Comparison of ENCODE assay signal across 23 cellular contexts in genomic region chr3:4460334-4460733, GRCh38.
"Had no signal": no experiment of that assay in that cellular context is flagged by ENCODE, and none has a peak within 500 bp of the region (broad histone marks: within the 10 kb centered on the region; RNA-seq: fewer than 3 reads in every experiment).

No MANE protein-coding gene starts in this region.

- FAIRE-seq: islet of Langerhans, kidney had no signal

- H3K4me1 Mint-ChIP-seq: mesothelial cell of epicardium had no signal

- H3K27ac Mint-ChIP-seq: mesothelial cell of epicardium, naive B cell, natural killer cell, neural progenitor cell had no signal

- H3K4me3 Mint-ChIP-seq: immature natural killer cell; mesothelial cell of epicardium; naive B cell; natural killer cell; nephron progenitor cell; neural progenitor cell; stimulated activated naive B cell treated with anti-CD40 and anti-IgM and Interleukin-4, amounts not matched to agents 10 μg/mL and 1 μg/mL and 100 μg/mL, for 72 hours had no signal

- H3K36me3 Mint-ChIP-seq: mesothelial cell of epicardium; naive B cell; natural killer cell; neural progenitor cell; stimulated activated naive B cell treated with anti-CD40 and anti-IgM and Interleukin-4, amounts not matched to agents 10 μg/mL and 1 μg/mL and 100 μg/mL, for 72 hours had no signal

- H3K9me3 Mint-ChIP-seq: immature natural killer cell; naive B cell; natural killer cell; nephron progenitor cell; neural progenitor cell; stimulated activated naive B cell treated with anti-CD40 and anti-IgM and Interleukin-4, amounts not matched to agents 10 μg/mL and 1 μg/mL and 100 μg/mL, for 72 hours had no signal

- H3K27me3 Mint-ChIP-seq: naive B cell; stimulated activated naive B cell treated with anti-CD40 and anti-IgM and Interleukin-4, amounts not matched to agents 10 μg/mL and 1 μg/mL and 100 μg/mL, for 72 hours had no signal

- DNase-seq: hypothalamus; immature natural killer cell; kidney; left ventricle myocardium inferior; mesendoderm; naive B cell; natural killer cell; nephron progenitor cell; occipital lobe; stimulated activated CD4-positive, alpha-beta T cell treated with anti-CD3 and anti-CD28 coated beads, Interleukin-12 subunit alpha, Interleukin-12 subunit beta, amount 100 ng/mL, for 4 hours; stimulated activated CD4-positive, alpha-beta T cell treated with anti-CD3 and anti-CD28 coated beads, Interleukin-15, amount 100 ng/mL, for 24 hours; stimulated activated CD4-positive, alpha-beta T cell treated with anti-CD3 and anti-CD28 coated beads, Interleukin-2, amount 100 ng/mL, for 24 hours; stimulated activated CD4-positive, alpha-beta T cell treated with anti-CD3 and anti-CD28 coated beads, Interleukin-4, amount 100 ng/mL, for 1 hour; stimulated activated naive B cell treated with anti-CD40 and anti-IgM and Interleukin-4, amounts not matched to agents 10 μg/mL and 1 μg/mL and 100 μg/mL, for 72 hours; stimulated activated naive CD8-positive, alpha-beta T cell treated with anti-CD3 and anti-CD28 coated beads, Interleukin-15, Interleukin-2, amounts not matched to agents 100 U/mL and 50 U/mL, for 24 hours; stomach; testis; thyroid gland; transverse colon; upper lobe of left lung had no signal
